19 cellular contexts compared by ENCODE assay signal in genomic region chr10:63553473-63553872, GRCh38. TPM values are rescaled to one million over a fixed set of nuclear protein-coding genes. Genes with fewer than 3 reads are reported as not detected.
DNase-seq lines count a peak whose midpoint lies in the region; ATAC-seq and TF ChIP-seq lines count a peak whose summit lies in the region.
"Had no signal": no experiment of that assay in that cellular context is flagged by ENCODE, and none has a peak within 500 bp of the region (broad histone marks: within the 10 kb centered on the region; RNA-seq: fewer than 3 reads in every experiment).

No MANE protein-coding gene starts in this region.

- no peak overlapping the region for H3K4me3 ChIP-seq in CD8-positive, alpha-beta T cell (ENCODE audit: low read depth, low read length)
- H3K4me3 ChIP-seq in SJCRH30, result no peak overlapping the region
- H3K4me3 ChIP-seq: sigmoid colon had no signal

- peaks cover 24% of the 10 kb centered on the region for H3K4me1 Mint-ChIP-seq in CD8-positive, alpha-beta T cell (ENCODE audit: low read depth)
- H3K4me1 Mint-ChIP-seq in MCF 10A (ENCODE audit: insufficient read depth, unreplicated experiment), result peaks cover 45% of the 10 kb centered on the region
- H3K4me1 Mint-ChIP-seq in mesothelial cell of epicardium, result peaks cover 8% of the 10 kb centered on the region
- H3K4me1 Mint-ChIP-seq in activated T-helper 2 cell treated with anti-CD3 and anti-CD28 coated beads, Interferon-gamma antibody, Interleukin-2, Interleukin-4, amounts not matched to agents 10 μg/mL and 5 μg/mL and 100 μg/mL, durations not matched to agents 14 hours and 24 hours and 36 hours (ENCODE audit: low read depth), result peaks cover 22% of the 10 kb centered on the region

- TF ChIP-seq CTCF in CD8-positive, alpha-beta T cell (IDR thresholded peaks at IDR 0.05), result no peak
- no peak for TF ChIP-seq CTCF in MCF 10A (IDR thresholded peaks at IDR 0.05; ENCODE audit: unreplicated experiment)
- TF ChIP-seq CTCF in mesothelial cell of epicardium (IDR thresholded peaks at IDR 0.05; ENCODE audit: unreplicated experiment), result no peak

- CTCF ChIA-PET in CD8-positive, alpha-beta T cell (lab: Charles Lee), result no interaction called here
- CTCF ChIA-PET in MCF 10A (lab: Yijun Ruan, JAX), result interaction anchor here (0.6 to 1.5 kb wide), 4 partner anchors 31 to 167 kb away, joined by 3 to 5 read pairs (median 4); no protein-coding TSS in a partner anchor

- POLR2A ChIA-PET in CD8-positive, alpha-beta T cell (lab: Charles Lee), result interaction anchor here (1.9 kb wide), 1 partner anchor 31 kb away, joined by 7 read pairs; no protein-coding TSS in a partner anchor
- POLR2A ChIA-PET in MCF 10A (lab: Yijun Ruan, JAX), result interaction anchor here (0.8 to 7.3 kb wide), 22 partner anchors 9 to 438 kb away, joined by 3 to 71 read pairs (median 4); partner anchors contain the start of genes JMJD1C and REEP3

- H3K27ac Mint-ChIP-seq in CD8-positive, alpha-beta T cell, result peak overlapping the region; percentile 34
- H3K27ac Mint-ChIP-seq in MCF 10A (ENCODE audit: low read depth, unreplicated experiment) (peak overlapping the region; percentile 90), mesothelial cell of epicardium (peak overlapping the region; percentile 20)
- no peak overlapping the region for H3K27ac Mint-ChIP-seq in activated T-helper 2 cell treated with anti-CD3 and anti-CD28 coated beads, Interferon-gamma antibody, Interleukin-2, Interleukin-4, amounts not matched to agents 10 μg/mL and 5 μg/mL and 100 μg/mL, durations not matched to agents 14 hours and 24 hours and 36 hours
- H3K27ac Mint-ChIP-seq: stimulated activated naive B cell treated with anti-CD40 and anti-IgM and Interleukin-4, amounts not matched to agents 10 μg/mL and 1 μg/mL and 100 μg/mL, for 72 hours had no signal

- intact Hi-C loops in CD8-positive, alpha-beta T cell (cut with DNase I, micrococcal nuclease), result loop anchor here in 1 of 2 experiments (2.0 kb wide), 1 partner anchor 29 kb away; no protein-coding TSS in a partner anchor
- intact Hi-C loops in MCF 10A (cut with micrococcal nuclease), result no loop called here
- intact Hi-C loops in activated T-helper 2 cell treated with anti-CD3 and anti-CD28 coated beads, Interferon-gamma antibody, Interleukin-2, Interleukin-4, amounts not matched to agents 10 μg/mL and 5 μg/mL and 100 μg/mL, durations not matched to agents 14 hours and 24 hours and 36 hours (cut with micrococcal nuclease), result no loop called here

- no peaks in the 10 kb centered on the region for H3K36me3 Mint-ChIP-seq in CD8-positive, alpha-beta T cell
- peaks cover 13% of the 10 kb centered on the region for H3K36me3 Mint-ChIP-seq in MCF 10A (ENCODE audit: insufficient read depth, unreplicated experiment)
- peaks cover 15% of the 10 kb centered on the region for H3K36me3 Mint-ChIP-seq in mesothelial cell of epicardium
- H3K36me3 Mint-ChIP-seq in activated T-helper 2 cell treated with anti-CD3 and anti-CD28 coated beads, Interferon-gamma antibody, Interleukin-2, Interleukin-4, amounts not matched to agents 10 μg/mL and 5 μg/mL and 100 μg/mL, durations not matched to agents 14 hours and 24 hours and 36 hours (ENCODE audit: low read depth), result peaks cover 3% of the 10 kb centered on the region

- H3K4me3 Mint-ChIP-seq in CD8-positive, alpha-beta T cell, result no peak overlapping the region
- H3K4me3 Mint-ChIP-seq in MCF 10A (ENCODE audit: unreplicated experiment) (peak overlapping the region; percentile 56), mesothelial cell of epicardium (no peak overlapping the region)
- H3K4me3 Mint-ChIP-seq in activated T-helper 2 cell treated with anti-CD3 and anti-CD28 coated beads, Interferon-gamma antibody, Interleukin-2, Interleukin-4, amounts not matched to agents 10 μg/mL and 5 μg/mL and 100 μg/mL, durations not matched to agents 14 hours and 24 hours and 36 hours (ENCODE audit: low read depth), result no peak overlapping the region
- H3K4me3 Mint-ChIP-seq: activated B cell treated with CpG ODN at 0.5 μM for 24 hours; activated naive CD8-positive, alpha-beta T cell treated with anti-CD3 and anti-CD28 coated beads for 36 hours; IgD-negative memory B cell; stimulated activated naive B cell treated with anti-CD40 and anti-IgM and Interleukin-4, amounts not matched to agents 10 μg/mL and 1 μg/mL and 100 μg/mL, for 72 hours had no signal

- no peaks in the 10 kb centered on the region for H3K27me3 Mint-ChIP-seq in CD8-positive, alpha-beta T cell (ENCODE audit: low read depth)
- H3K27me3 Mint-ChIP-seq in MCF 10A (ENCODE audit: insufficient read depth, unreplicated experiment) (no peaks in the 10 kb centered on the region), mesothelial cell of epicardium (ENCODE audit: low read depth) (no peaks in the 10 kb centered on the region)
- no peaks in the 10 kb centered on the region for H3K27me3 Mint-ChIP-seq in activated T-helper 2 cell treated with anti-CD3 and anti-CD28 coated beads, Interferon-gamma antibody, Interleukin-2, Interleukin-4, amounts not matched to agents 10 μg/mL and 5 μg/mL and 100 μg/mL, durations not matched to agents 14 hours and 24 hours and 36 hours (ENCODE audit: low read depth)
- H3K27me3 Mint-ChIP-seq: activated B cell treated with CpG ODN at 0.5 μM for 24 hours; activated naive CD8-positive, alpha-beta T cell treated with anti-CD3 and anti-CD28 coated beads for 36 hours; IgD-negative memory B cell; stimulated activated naive B cell treated with anti-CD40 and anti-IgM and Interleukin-4, amounts not matched to agents 10 μg/mL and 1 μg/mL and 100 μg/mL, for 72 hours had no signal

- no peak overlapping the region for H3K27ac ChIP-seq in CD8-positive, alpha-beta T cell (ENCODE audit: low read depth, low read length)
- no peak overlapping the region for H3K27ac ChIP-seq in SJCRH30
- H3K27ac ChIP-seq: neutrophil had no signal

- no peaks in the 10 kb centered on the region for H3K36me3 ChIP-seq in CD8-positive, alpha-beta T cell (ENCODE audit: insufficient read depth, low read length)
- H3K36me3 ChIP-seq in SJCRH30, result no peaks in the 10 kb centered on the region
- H3K36me3 ChIP-seq: neutrophil, sigmoid colon had no signal

- no TSS peak for BruUV-seq in MCF 10A (replicated peaks; lab: Mats Ljungman, UMichigan)

- no peak for ATAC-seq in CD8-positive, alpha-beta T cell
- ATAC-seq: stimulated activated naive B cell treated with anti-CD40 and anti-IgM and Interleukin-4, amounts not matched to agents 10 μg/mL and 1 μg/mL and 100 μg/mL, for 72 hours had no signal

- H3K9me3 Mint-ChIP-seq in CD8-positive, alpha-beta T cell, result no peaks in the 10 kb centered on the region
- H3K9me3 Mint-ChIP-seq in MCF 10A (ENCODE audit: unreplicated experiment), result no peaks in the 10 kb centered on the region
- peaks cover 4% of the 10 kb centered on the region for H3K9me3 Mint-ChIP-seq in mesothelial cell of epicardium
- no peaks in the 10 kb centered on the region for H3K9me3 Mint-ChIP-seq in activated T-helper 2 cell treated with anti-CD3 and anti-CD28 coated beads, Interferon-gamma antibody, Interleukin-2, Interleukin-4, amounts not matched to agents 10 μg/mL and 5 μg/mL and 100 μg/mL, durations not matched to agents 14 hours and 24 hours and 36 hours
- H3K9me3 Mint-ChIP-seq: activated B cell treated with CpG ODN at 0.5 μM for 24 hours; activated naive CD8-positive, alpha-beta T cell treated with anti-CD3 and anti-CD28 coated beads for 36 hours; IgD-negative memory B cell; stimulated activated naive B cell treated with anti-CD40 and anti-IgM and Interleukin-4, amounts not matched to agents 10 μg/mL and 1 μg/mL and 100 μg/mL, for 72 hours had no signal

- DNase-seq in CD8-positive, alpha-beta T cell, result no peak
- peak; percentile 62 for DNase-seq in M059J (ENCODE audit: low read depth)
- DNase-seq in MCF 10A (ENCODE audit: unreplicated experiment), result peak; percentile 45
- DNase-seq in mesothelial cell of epicardium (ENCODE audit: low spot score in 2 of 2, unreplicated experiment in 2 of 2), result no peak
- no peak for DNase-seq in NCI-H1092 (lab: John Stamatoyannopoulos, UW)
- no peak for DNase-seq in SK-N-DZ (ENCODE audit: low spot score)
- DNase-seq in activated T-helper 2 cell treated with anti-CD3 and anti-CD28 coated beads, Interferon-gamma antibody, Interleukin-2, Interleukin-4, amounts not matched to agents 10 μg/mL and 5 μg/mL and 100 μg/mL, durations not matched to agents 14 hours and 24 hours and 36 hours (ENCODE audit: low spot score), result no peak
- no peak for DNase-seq in SJCRH30
- DNase-seq: activated B cell treated with CpG ODN at 0.5 μM for 24 hours; activated naive CD8-positive, alpha-beta T cell treated with anti-CD3 and anti-CD28 coated beads for 36 hours; central memory CD4-positive, alpha-beta T cell; DMS79; glutamatergic neuron; NCI-H1436 treated with DMSO at 0.1 percent for 48 hours; NCI-H510A; sigmoid colon; stimulated activated naive B cell treated with anti-CD40 and anti-IgM and Interleukin-4, amounts not matched to agents 10 μg/mL and 1 μg/mL and 100 μg/mL, for 72 hours had no signal

- H3K27me3 ChIP-seq in CD8-positive, alpha-beta T cell (ENCODE audit: insufficient read depth, low read length), result no peaks in the 10 kb centered on the region
- no peaks in the 10 kb centered on the region for H3K27me3 ChIP-seq in SJCRH30
- H3K27me3 ChIP-seq: neutrophil, sigmoid colon had no signal

- no peaks in the 10 kb centered on the region for H3K9me3 ChIP-seq in CD8-positive, alpha-beta T cell (ENCODE audit: low read length)
- no peaks in the 10 kb centered on the region for H3K9me3 ChIP-seq in SJCRH30 (replicated peaks)
- H3K9me3 ChIP-seq: neutrophil, sigmoid colon had no signal

- peaks cover 17% of the 10 kb centered on the region for H3K4me1 ChIP-seq in CD8-positive, alpha-beta T cell (ENCODE audit: insufficient read depth, low read length)
- H3K4me1 ChIP-seq in SJCRH30, result no peaks in the 10 kb centered on the region

RNA-seq across cellular contexts. Expression of gene REEP3, which starts 32.3 kb away (rescaled TPM):
- 1 to 10 TPM; 3.0 to 3.6 TPM for total RNA-seq in CD8-positive, alpha-beta T cell
- 54.5 and 67.8 TPM in 2 replicates for total RNA-seq in M059J (2014; rRNA removed; shearing (Covaris generic))
- total RNA-seq in MCF 10A (2022), result 51.8 and 69.0 TPM in 2 replicates
- 28.5 to 33.1 TPM (median 31.9 TPM) in 3 replicates for total RNA-seq in mesothelial cell of epicardium
- polyA plus RNA-seq in SK-N-DZ (2014; cell fraction: cytosol; rRNA removed), result 19.5 and 20.6 TPM in 2 replicates
- polyA plus RNA-seq in SK-N-DZ (2014; cell fraction: nucleus; rRNA removed), result 5.9 and 6.2 TPM in 2 replicates
- 24.6 and 24.9 TPM in 2 replicates for total RNA-seq in activated T-helper 2 cell treated with anti-CD3 and anti-CD28 coated beads, Interferon-gamma antibody, Interleukin-2, Interleukin-4, amounts not matched to agents 10 μg/mL and 5 μg/mL and 100 μg/mL, durations not matched to agents 14 hours and 24 hours and 36 hours
- total RNA-seq in SJCRH30 (2014; rRNA removed; shearing (Covaris generic)), result 14.7 and 16.4 TPM in 2 replicates

Comparison
In these comparisons a context has a peak if more than half of its experiments do, and no peak if none do; other contexts are left out.
1. DNase-seq: peak in M059J (single experiment) and MCF 10A (single experiment); none in CD8-positive, alpha-beta T cell (0 of 7), mesothelial cell of epicardium (0 of 2), NCI-H1092 (single experiment), SK-N-DZ (single experiment), activated T-helper 2 cell treated with anti-CD3 and anti-CD28 coated beads, Interferon-gamma antibody, Interleukin-2, Interleukin-4, amounts not matched to agents 10 μg/mL and 5 μg/mL and 100 μg/mL, durations not matched to agents 14 hours and 24 hours and 36 hours (single experiment) and SJCRH30 (0 of 2).